In the genomic region with DNA sequence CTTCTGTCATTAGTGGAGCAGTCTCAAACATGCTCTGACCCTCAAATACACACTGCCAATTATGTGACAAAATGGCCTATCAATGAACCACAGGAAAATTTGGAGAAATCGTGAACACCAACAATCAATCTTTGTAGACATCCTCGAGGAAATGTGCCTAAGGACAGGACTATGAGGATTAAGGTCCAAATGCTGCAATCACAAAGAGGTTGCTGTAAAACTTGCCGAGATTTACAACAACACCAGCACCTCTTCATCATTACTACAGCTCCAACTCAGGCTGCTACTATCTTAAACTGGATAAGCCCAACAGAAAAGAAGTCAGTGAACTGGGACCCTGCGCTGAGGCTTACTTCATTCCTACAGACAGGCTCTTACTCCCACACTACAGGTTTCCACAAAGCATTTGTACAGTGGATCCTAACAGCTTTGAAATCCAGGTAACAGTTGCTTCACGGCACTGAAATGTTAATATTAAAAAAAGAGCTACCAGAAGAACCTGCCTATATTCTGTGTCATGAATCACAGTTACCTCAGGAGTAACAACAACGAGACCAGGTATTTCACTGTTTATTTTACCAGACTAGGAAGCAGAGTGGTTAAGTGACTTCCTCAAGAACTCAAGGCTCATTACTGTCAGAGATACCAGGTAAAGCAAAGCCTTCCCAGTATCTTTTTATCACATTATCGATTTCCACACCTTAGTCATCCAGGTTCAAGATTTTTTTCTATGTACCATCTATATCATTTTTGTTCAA, we compare ENCODE assay signal across 15 cellular contexts. TPM values are rescaled to one million over a fixed set of nuclear protein-coding genes. Genes with fewer than 3 reads are reported as not detected.
DNase-seq lines count a peak whose midpoint lies in the region; ATAC-seq and TF ChIP-seq lines count a peak whose summit lies in the region.
"Had no signal": no experiment of that assay in that cellular context is flagged by ENCODE, and none has a peak within 500 bp of the region (broad histone marks: within the 10 kb centered on the region; RNA-seq: fewer than 3 reads in every experiment).

No MANE protein-coding gene starts in this region.

- no peak for ATAC-seq in naive B cell (ENCODE audit: low read depth in 2 of 2)
- ATAC-seq in GM18858 (IDR thresholded peaks at IDR 0.05; ENCODE audit: unreplicated experiment), result no peak
- ATAC-seq: gastroesophageal sphincter had no signal

- no peaks in the 10 kb centered on the region for H3K27me3 ChIP-seq in BLaER1
- no peaks in the 10 kb centered on the region for H3K27me3 ChIP-seq in endodermal cell (ENCODE audit: control insufficient read depth, insufficient read depth, low read length, poor library complexity, severe bottlenecking)
- H3K27me3 ChIP-seq: gastroesophageal sphincter, right atrium auricular region, SJCRH30, uterus had no signal

- H3K27ac Mint-ChIP-seq in IgD-negative memory B cell, result peak overlapping the region; percentile 70 to 93 (median 79)
- peak overlapping the region; percentile 8 for H3K27ac Mint-ChIP-seq in endodermal cell
- H3K27ac Mint-ChIP-seq in naive B cell, result peak overlapping the region; percentile 93 to 98 (median 97)

- H3K36me3 Mint-ChIP-seq in IgD-negative memory B cell (peaks cover 3% of the 10 kb centered on the region), endodermal cell (ENCODE audit: low read depth) (no peaks in the 10 kb centered on the region), naive B cell (peaks cover 0 to 7% of the 10 kb centered on the region in 2 donors)

- H3K4me1 ChIP-seq in BLaER1 (peaks cover 56% of the 10 kb centered on the region), endodermal cell (ENCODE audit: control insufficient read depth, insufficient read depth, low read length) (peaks cover 30% of the 10 kb centered on the region)

- no peaks in the 10 kb centered on the region for H3K27me3 Mint-ChIP-seq in IgD-negative memory B cell
- H3K27me3 Mint-ChIP-seq in endodermal cell (ENCODE audit: insufficient read depth), result no peaks in the 10 kb centered on the region
- no peaks in the 10 kb centered on the region for H3K27me3 Mint-ChIP-seq in naive B cell

- H3K9me3 ChIP-seq in BLaER1 (no peaks in the 10 kb centered on the region), endodermal cell (ENCODE audit: control insufficient read depth, low read length) (no peaks in the 10 kb centered on the region)
- H3K9me3 ChIP-seq: gastroesophageal sphincter, right atrium auricular region, SJCRH30, uterus had no signal

- H3K36me3 ChIP-seq in BLaER1 (peaks cover 13% of the 10 kb centered on the region), endodermal cell (ENCODE audit: control insufficient read depth, insufficient read depth, low read length) (no peaks in the 10 kb centered on the region)
- H3K36me3 ChIP-seq: gastroesophageal sphincter, right atrium auricular region, uterus had no signal

- H3K9ac ChIP-seq in BLaER1 (peak overlapping the region; percentile 26; the same call in 1 of the 2 replicates), endodermal cell (ENCODE audit: extremely low read depth, low read length, poor library complexity, severe bottlenecking) (no peak overlapping the region)

- peak overlapping the region; percentile 52 for H3K4me2 ChIP-seq in BLaER1

- H3K4me1 Mint-ChIP-seq in IgD-negative memory B cell (peaks cover 30 to 51% (median 50%) of the 10 kb centered on the region in 3 donors), endodermal cell (peaks cover 63% of the 10 kb centered on the region), naive B cell (peaks cover 45 to 59% (median 59%) of the 10 kb centered on the region in 3 donors)

- H4K20me1 ChIP-seq in BLaER1, result peaks cover 96% of the 10 kb centered on the region

- no peak overlapping the region for H3K4me3 ChIP-seq in BLaER1
- H3K4me3 ChIP-seq in endodermal cell (ENCODE audit: low read length), result peak overlapping the region; percentile 2
- H3K4me3 ChIP-seq: gastroesophageal sphincter, right atrium auricular region, SJCRH30, uterus had no signal

- H3K4me3 Mint-ChIP-seq in IgD-negative memory B cell (peak overlapping the region in 3 of 4 donors; percentile 9 to 39 (median 33)), endodermal cell (no peak overlapping the region), naive B cell (peak overlapping the region in 6 of 8 donors; percentile 33 to 78 (median 62))

- 82% methylated on average over 6 to 7 of the region's 7 CpGs for WGBS in endodermal cell (ENCODE audit: insufficient coverage in 1 of 2, insufficient read length in 1 of 2), 2 experiments

- no peak for TF ChIP-seq CTCF in endodermal cell (conservative IDR thresholded peaks at IDR 0.05)

- H3K9me3 Mint-ChIP-seq in IgD-negative memory B cell (no peaks in the 10 kb centered on the region), endodermal cell (no peaks in the 10 kb centered on the region), naive B cell (peaks cover 0 to 2% (median 0%) of the 10 kb centered on the region in 7 donors)

- DNase-seq in endodermal cell, result no peak
- no peak for DNase-seq in naive B cell
- DNase-seq in epidermal melanocyte (ENCODE audit: insufficient read length, low spot score), result no peak
- no peak for DNase-seq in NCI-H69 (lab: John Stamatoyannopoulos, UW)
- no peak for DNase-seq in stimulated activated CD4-positive, alpha-beta T cell treated with anti-CD3 and anti-CD28 coated beads, Interleukin-4, amount 100 ng/mL, for 24 hours
- DNase-seq: activated gamma-delta T cell, NCI-H1417 treated with DMSO at 0.1 percent for 48 hours, NCI-H748 treated with DMSO at 0.1 percent for 48 hours, SJCRH30, uterus had no signal

- H3K27ac ChIP-seq in BLaER1 (no peak overlapping the region), endodermal cell (ENCODE audit: low read depth, low read length) (no peak overlapping the region)
- H3K27ac ChIP-seq: SJCRH30 had no signal

RNA-seq across cellular contexts. Expression of a gene that starts 23.9 kb away (rescaled TPM):
- 23.9 TPM for polyA plus RNA-seq in IgD-negative memory B cell
- total RNA-seq in endodermal cell, result 10 to 100 TPM; 37.5 to 38.9 TPM
- polyA plus RNA-seq in endodermal cell (2013, experiment 1 of 2), result 23.7 TPM
- polyA plus RNA-seq in endodermal cell (2013, experiment 2 of 2), result 23.1 TPM
- polyA plus RNA-seq in naive B cell (ENCODE audit: low read depth in 6 of 6), result 10 to 100 TPM; 21.5 to 40.9 (median 35.7) TPM

Comparison
In these comparisons a context has a peak if more than half of its experiments do, and no peak if none do; other contexts are left out.
1. H3K27ac Mint-ChIP-seq: peak in every context shown above with its lines; median percentile 97 in naive B cell; 79 in IgD-negative memory B cell; 8 in endodermal cell.